In the genomic region with DNA sequence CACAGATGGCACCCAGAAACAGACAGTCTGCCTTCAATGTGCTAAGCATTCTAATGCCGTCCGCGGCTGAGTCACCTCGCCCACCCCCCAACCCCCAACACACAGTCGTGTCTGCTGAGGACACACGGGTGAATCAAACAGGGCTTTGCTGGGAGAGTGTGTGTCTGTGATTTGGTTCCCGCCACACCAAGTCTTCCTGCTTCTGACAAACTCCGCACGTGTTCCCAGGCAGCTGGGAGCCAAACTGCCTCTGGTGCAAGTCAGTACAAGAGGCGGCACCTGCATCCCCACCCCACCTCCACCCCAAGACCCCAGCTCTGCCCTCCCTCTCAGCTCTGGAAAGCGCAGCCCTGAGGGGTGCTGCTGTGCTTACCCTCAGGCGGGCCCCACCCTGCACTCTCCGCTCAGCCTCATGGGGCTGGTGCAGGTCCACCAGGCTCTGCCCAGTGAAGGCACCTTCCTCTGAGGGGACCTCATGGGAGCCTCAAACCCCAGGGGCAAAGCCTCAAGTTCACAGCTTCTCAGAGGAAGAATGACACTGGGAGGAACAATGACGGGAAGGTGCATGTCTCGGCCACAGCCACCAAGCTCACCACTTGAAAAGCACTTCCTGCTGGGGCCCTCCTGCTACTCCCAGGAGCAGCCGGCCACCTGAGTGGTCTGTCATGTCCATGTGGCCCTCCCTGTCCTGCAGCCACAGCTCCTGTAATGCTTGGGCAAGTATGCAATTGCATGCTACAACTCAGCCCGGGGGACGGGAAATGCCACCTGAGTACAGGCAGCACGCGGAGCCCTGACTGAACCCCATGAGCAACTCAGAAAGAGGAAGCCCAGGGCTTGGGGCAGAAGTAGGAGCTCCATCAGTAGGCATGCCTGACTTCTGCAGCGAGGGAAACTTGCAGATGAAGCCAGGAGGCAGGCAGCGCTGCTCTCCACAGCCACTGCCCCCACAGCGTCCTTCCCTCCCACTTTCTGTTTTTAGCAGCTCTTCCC, we compare ENCODE assay signal across 8 cellular contexts. TPM values are rescaled to one million over a fixed set of nuclear protein-coding genes. Genes with fewer than 3 reads are reported as not detected.
A peak's percentile ranks its signal among the peaks of the same experiment; 100 is the strongest.
DNase-seq lines count a peak whose midpoint lies in the region; FAIRE-seq and TF ChIP-seq lines count a peak whose summit lies in the region.

No MANE protein-coding gene starts in this region.

- H3K36me3 Mint-ChIP-seq in activated T-helper 1 cell treated with anti-CD3 and anti-CD28 coated beads, Interleukin-12 subunit alpha, Interleukin-12 subunit beta, Interleukin-2, Interleukin-4 antibody, amounts not matched to agents 30 ng/mL and 10 ng/mL and 1 ng/mL, durations not matched to agents 14 hours and 24 hours and 36 hours (ENCODE audit: low read depth): no peaks in the 10 kb centered on the region
- no peaks in the 10 kb centered on the region for H3K36me3 Mint-ChIP-seq in glutamatergic neuron (ENCODE audit: unreplicated experiment)

- peaks cover 82% of the 10 kb centered on the region for H3K4me1 Mint-ChIP-seq in activated T-helper 1 cell treated with anti-CD3 and anti-CD28 coated beads, Interleukin-12 subunit alpha, Interleukin-12 subunit beta, Interleukin-2, Interleukin-4 antibody, amounts not matched to agents 30 ng/mL and 10 ng/mL and 1 ng/mL, durations not matched to agents 14 hours and 24 hours and 36 hours (ENCODE audit: low read depth)
- peaks cover 71% of the 10 kb centered on the region for H3K4me1 Mint-ChIP-seq in glutamatergic neuron (ENCODE audit: low read depth, unreplicated experiment)

- H3K27me3 ChIP-seq in small intestine (ENCODE audit: control insufficient read depth in 2 of 2, insufficient read depth in 2 of 2, low read length in 2 of 2): no peaks in the 10 kb centered on the region

- peak overlapping the region in 1 of 2 donors; percentile 4 for H3K4me3 ChIP-seq in small intestine (ENCODE audit: low read depth in 1 of 2, low read length in 2 of 2)

- 47 to 74% (median 48%) methylated on average over 23 of the region's 23 CpGs for WGBS in small intestine, 3 donors

- DNase-seq in GM03348 (ENCODE audit: low spot score) (peak; percentile 62), NOMO-1 treated with dmso at 0.1 percent for 144 hours (lab: John Stamatoyannopoulos, UW; ENCODE audit: unreplicated experiment) (peak; percentile 80), glutamatergic neuron (no peak), 8988T (no peak), amniotic stem cell (lab: John Stamatoyannopoulos, UW) (no peak), small intestine (no peak)
- DNase-seq in activated T-helper 1 cell treated with anti-CD3 and anti-CD28 coated beads, Interleukin-12 subunit alpha, Interleukin-12 subunit beta, Interleukin-2, Interleukin-4 antibody, amounts not matched to agents 30 ng/mL and 10 ng/mL and 1 ng/mL, durations not matched to agents 14 hours and 24 hours and 36 hours (ENCODE audit: low spot score): peak; percentile 46
- DNase-seq in stimulated activated CD4-positive, alpha-beta T cell treated with anti-CD3 and anti-CD28 coated beads, Interleukin-15, amount 100 ng/mL, for 24 hours: peak; percentile 66

- no peaks in the 10 kb centered on the region for H3K9me3 Mint-ChIP-seq in activated T-helper 1 cell treated with anti-CD3 and anti-CD28 coated beads, Interleukin-12 subunit alpha, Interleukin-12 subunit beta, Interleukin-2, Interleukin-4 antibody, amounts not matched to agents 30 ng/mL and 10 ng/mL and 1 ng/mL, durations not matched to agents 14 hours and 24 hours and 36 hours
- H3K9me3 Mint-ChIP-seq in glutamatergic neuron (ENCODE audit: unreplicated experiment): peaks cover 10% of the 10 kb centered on the region

- no peak for TF ChIP-seq CTCF in glutamatergic neuron (IDR thresholded peaks at IDR 0.05; ENCODE audit: partially characterized antibody, unreplicated experiment)

- H3K4me3 Mint-ChIP-seq in activated T-helper 1 cell treated with anti-CD3 and anti-CD28 coated beads, Interleukin-12 subunit alpha, Interleukin-12 subunit beta, Interleukin-2, Interleukin-4 antibody, amounts not matched to agents 30 ng/mL and 10 ng/mL and 1 ng/mL, durations not matched to agents 14 hours and 24 hours and 36 hours: peak overlapping the region; percentile 84
- H3K4me3 Mint-ChIP-seq in glutamatergic neuron (ENCODE audit: unreplicated experiment): peak overlapping the region; percentile 74

- H3K4me1 ChIP-seq in small intestine (ENCODE audit: control insufficient read depth in 2 of 2, insufficient read depth in 1 of 2, low read depth in 1 of 2, low read length in 1 of 2): peaks cover 9 to 16% of the 10 kb centered on the region in 2 donors

- no peaks in the 10 kb centered on the region for H3K36me3 ChIP-seq in small intestine (ENCODE audit: control insufficient read depth in 2 of 2, insufficient read depth in 2 of 2, low read length in 2 of 2)

- intact Hi-C loops in activated T-helper 1 cell treated with anti-CD3 and anti-CD28 coated beads, Interleukin-12 subunit alpha, Interleukin-12 subunit beta, Interleukin-2, Interleukin-4 antibody, amounts not matched to agents 30 ng/mL and 10 ng/mL and 1 ng/mL, durations not matched to agents 14 hours and 24 hours and 36 hours (cut with micrococcal nuclease): loop anchor here (5.0 kb wide), 2 partner anchors 510 to 540 kb away; a partner anchor contains a TSS

- peak overlapping the region in 1 of 2 donors; percentile 67 for H3K27ac ChIP-seq in small intestine (ENCODE audit: low read depth in 1 of 2, low read length in 1 of 2)

- H3K9me3 ChIP-seq in small intestine (ENCODE audit: control insufficient read depth, low read depth): no peaks in the 10 kb centered on the region

- no peaks in the 10 kb centered on the region for H3K27me3 Mint-ChIP-seq in activated T-helper 1 cell treated with anti-CD3 and anti-CD28 coated beads, Interleukin-12 subunit alpha, Interleukin-12 subunit beta, Interleukin-2, Interleukin-4 antibody, amounts not matched to agents 30 ng/mL and 10 ng/mL and 1 ng/mL, durations not matched to agents 14 hours and 24 hours and 36 hours (ENCODE audit: insufficient read depth)
- H3K27me3 Mint-ChIP-seq in glutamatergic neuron (ENCODE audit: unreplicated experiment): peaks cover 5% of the 10 kb centered on the region

- FAIRE-seq in small intestine (lab: Jason Lieb, UNC): no peak

- peak overlapping the region; percentile 89 for H3K27ac Mint-ChIP-seq in activated T-helper 1 cell treated with anti-CD3 and anti-CD28 coated beads, Interleukin-12 subunit alpha, Interleukin-12 subunit beta, Interleukin-2, Interleukin-4 antibody, amounts not matched to agents 30 ng/mL and 10 ng/mL and 1 ng/mL, durations not matched to agents 14 hours and 24 hours and 36 hours
- peak overlapping the region; percentile 94 for H3K27ac Mint-ChIP-seq in glutamatergic neuron (ENCODE audit: unreplicated experiment)

RNA-seq across cellular contexts. Expression of a gene that starts 15.1 kb away (rescaled TPM):
- 60.4 and 61.7 TPM in 2 replicates for total RNA-seq in activated T-helper 1 cell treated with anti-CD3 and anti-CD28 coated beads, Interleukin-12 subunit alpha, Interleukin-12 subunit beta, Interleukin-2, Interleukin-4 antibody, amounts not matched to agents 30 ng/mL and 10 ng/mL and 1 ng/mL, durations not matched to agents 14 hours and 24 hours and 36 hours
- total RNA-seq in glutamatergic neuron (ENCODE audit: unreplicated experiment): 31.9 TPM
- polyA plus RNA-seq in small intestine: 10 to 100 TPM; 14.5 to 19.6 (median 17.8) TPM

RNA-seq across cellular contexts. Expression of a gene that starts 40.7 kb away (rescaled TPM):
- 14.0 and 14.9 TPM in 2 replicates for total RNA-seq in activated T-helper 1 cell treated with anti-CD3 and anti-CD28 coated beads, Interleukin-12 subunit alpha, Interleukin-12 subunit beta, Interleukin-2, Interleukin-4 antibody, amounts not matched to agents 30 ng/mL and 10 ng/mL and 1 ng/mL, durations not matched to agents 14 hours and 24 hours and 36 hours
- total RNA-seq in glutamatergic neuron (ENCODE audit: unreplicated experiment): 9.8 TPM
- polyA plus RNA-seq in small intestine: 1 to 10 TPM; 4.6 to 5.5 (median 5.4) TPM

RNA-seq across cellular contexts. Expression of a gene that starts 45.1 kb away (rescaled TPM):
- total RNA-seq in activated T-helper 1 cell treated with anti-CD3 and anti-CD28 coated beads, Interleukin-12 subunit alpha, Interleukin-12 subunit beta, Interleukin-2, Interleukin-4 antibody, amounts not matched to agents 30 ng/mL and 10 ng/mL and 1 ng/mL, durations not matched to agents 14 hours and 24 hours and 36 hours: 84.3 and 92.0 TPM in 2 replicates
- total RNA-seq in glutamatergic neuron (ENCODE audit: unreplicated experiment): 50.7 TPM
- 10 to 100 TPM in 1 of 3 donors, 1 to 10 TPM in 2; 9.8 to 25.4 (median 10.0) TPM for polyA plus RNA-seq in small intestine

Comparison
In these comparisons a context has a peak if more than half of its experiments do, and no peak if none do; other contexts are left out.
1. DNase-seq: peak in GM03348 (single experiment), NOMO-1 treated with dmso at 0.1 percent for 144 hours (single experiment), activated T-helper 1 cell treated with anti-CD3 and anti-CD28 coated beads, Interleukin-12 subunit alpha, Interleukin-12 subunit beta, Interleukin-2, Interleukin-4 antibody, amounts not matched to agents 30 ng/mL and 10 ng/mL and 1 ng/mL, durations not matched to agents 14 hours and 24 hours and 36 hours (single experiment) and stimulated activated CD4-positive, alpha-beta T cell treated with anti-CD3 and anti-CD28 coated beads, Interleukin-15, amount 100 ng/mL, for 24 hours (single experiment); none in glutamatergic neuron (single experiment), 8988T (single experiment), amniotic stem cell (single experiment) and small intestine (single experiment).